8 cellular contexts compared by ENCODE assay signal in genomic region chr15:33194237-33194636, GRCh38. TPM values are rescaled to one million over a fixed set of nuclear protein-coding genes. Genes with fewer than 3 reads are reported as not detected.
DNase-seq lines count a peak whose midpoint lies in the region; ATAC-seq and TF ChIP-seq lines count a peak whose summit lies in the region.

No MANE protein-coding gene starts in this region.

- H3K4me1 ChIP-seq in heart right ventricle (peaks cover 0 to 12% (median 5%) of the 10 kb centered on the region in 9 donors), mononuclear cell (ENCODE audit: insufficient read depth, low read length) (peaks cover 14% of the 10 kb centered on the region), aorta (ENCODE audit: control insufficient read depth in 1 of 2, insufficient read depth in 2 of 2, low read length in 2 of 2) (no peaks in the 10 kb centered on the region), body of pancreas (peaks cover 4% of the 10 kb centered on the region)

- H3K27me3 ChIP-seq in heart right ventricle, result peaks cover 0 to 18% (median 9%) of the 10 kb centered on the region in 7 donors
- no peaks in the 10 kb centered on the region for H3K27me3 ChIP-seq in mononuclear cell (ENCODE audit: insufficient read depth, low read length)
- no peaks in the 10 kb centered on the region for H3K27me3 ChIP-seq in aorta (ENCODE audit: control insufficient read depth in 1 of 2, insufficient read depth in 2 of 2, low read length in 1 of 2)
- H3K27me3 ChIP-seq in body of pancreas, result no peaks in the 10 kb centered on the region

- TF ChIP-seq POLR2A in body of pancreas (IDR thresholded peaks at IDR 0.05), result no peak

- H3K9me3 Mint-ChIP-seq in MCF 10A (ENCODE audit: unreplicated experiment), result no peaks in the 10 kb centered on the region

- peaks cover 9% of the 10 kb centered on the region for H3K27me3 Mint-ChIP-seq in MCF 10A (ENCODE audit: insufficient read depth, unreplicated experiment)

- H3K36me3 Mint-ChIP-seq in MCF 10A (ENCODE audit: insufficient read depth, unreplicated experiment), result no peaks in the 10 kb centered on the region

- peak overlapping the region; percentile 76 for H3K4me3 Mint-ChIP-seq in MCF 10A (ENCODE audit: unreplicated experiment)

- 7 to 14% methylated on average over 17 of the region's 17 CpGs for WGBS in heart right ventricle, 2 donors
- WGBS in aorta, 2 donors, result 7 to 12% methylated on average over 17 of the region's 17 CpGs
- 12 to 30% methylated on average over 17 of the region's 17 CpGs for WGBS in body of pancreas, 2 donors

- H3K27ac ChIP-seq in heart right ventricle, result no peak overlapping the region
- no peak overlapping the region for H3K27ac ChIP-seq in aorta (ENCODE audit: low read depth in 1 of 2, low read length in 2 of 2)
- H3K27ac ChIP-seq in body of pancreas, result no peak overlapping the region

- TF ChIP-seq CTCF in heart right ventricle (IDR thresholded peaks at IDR 0.05), result no peak
- TF ChIP-seq CTCF in MCF 10A (IDR thresholded peaks at IDR 0.05; ENCODE audit: unreplicated experiment), result no peak
- TF ChIP-seq CTCF in body of pancreas (IDR thresholded peaks at IDR 0.05), result no peak

- DNase-seq in heart right ventricle (no peak), left ventricle myocardium superior (no peak), MCF 10A (ENCODE audit: unreplicated experiment) (no peak), aorta (no peak), kidney glomerular epithelial cell (lab: John Stamatoyannopoulos, UW) (no peak), body of pancreas (no peak)

- peak in 1 of 8 donors; percentile 8 for ATAC-seq in heart right ventricle
- ATAC-seq in left ventricle myocardium superior, result no peak
- ATAC-seq in aorta (ENCODE audit: low FRiP score), result peak; percentile 8
- ATAC-seq in HG02981 (IDR thresholded peaks at IDR 0.05; ENCODE audit: unreplicated experiment), result no peak
- ATAC-seq in body of pancreas, result no peak

- no peak overlapping the region for H3K27ac Mint-ChIP-seq in MCF 10A (ENCODE audit: low read depth, unreplicated experiment)

- CTCF ChIA-PET in MCF 10A (lab: Yijun Ruan, JAX), result interaction anchor here (0.7 to 1.5 kb wide), 5 partner anchors 22 to 507 kb away, joined by 3 to 4 read pairs (median 3); no protein-coding TSS in a partner anchor

- no TSS peak for BruUV-seq in MCF 10A (replicated peaks; lab: Mats Ljungman, UMichigan)

- H3K36me3 ChIP-seq in heart right ventricle, result no peaks in the 10 kb centered on the region
- H3K36me3 ChIP-seq in aorta (ENCODE audit: control insufficient read depth in 1 of 2, insufficient read depth in 2 of 2, low read length in 1 of 2), result no peaks in the 10 kb centered on the region
- H3K36me3 ChIP-seq in body of pancreas (replicated peaks in 1 of 2; ENCODE audit: insufficient read depth in 1 of 2, low read depth in 2 of 2), result no peaks in the 10 kb centered on the region

- no peaks in the 10 kb centered on the region for H3K9me3 ChIP-seq in heart right ventricle
- no peaks in the 10 kb centered on the region for H3K9me3 ChIP-seq in mononuclear cell (ENCODE audit: low read depth, low read length)
- H3K9me3 ChIP-seq in aorta (ENCODE audit: control insufficient read depth, low read length), result no peaks in the 10 kb centered on the region
- H3K9me3 ChIP-seq in body of pancreas, result no peaks in the 10 kb centered on the region

- POLR2A ChIA-PET in MCF 10A (lab: Yijun Ruan, JAX), result interaction anchor here (0.5 to 1.1 kb wide), 6 partner anchors 11 to 50 kb away, joined by 3 to 4 read pairs (median 3); no protein-coding TSS in a partner anchor

- intact Hi-C loops in heart right ventricle (cut with DNase I) (no loop called here), left ventricle myocardium superior (cut with micrococcal nuclease) (no loop called here), MCF 10A (cut with micrococcal nuclease) (no loop called here), aorta (cut with DNase I) (loop anchor here in 1 of 2 donors (10.0 kb wide), 1 partner anchor 1391 kb away; the partner anchor contains the start of gene GOLGA8B), body of pancreas (cut with DNase I) (no loop called here)

- peaks cover 6% of the 10 kb centered on the region for H3K4me1 Mint-ChIP-seq in MCF 10A (ENCODE audit: insufficient read depth, unreplicated experiment)

- H3K4me3 ChIP-seq in heart right ventricle (peak overlapping the region in 9 of 10 donors; percentile 18 to 65 (median 54)), mononuclear cell (ENCODE audit: low read length) (peak overlapping the region; percentile 30), aorta (ENCODE audit: low read length in 2 of 2) (no peak overlapping the region), body of pancreas (peak overlapping the region in 1 of 2 donors; percentile 31)

RNA-seq across cellular contexts. Expression of gene FMN1, which starts 0.3 kb away (rescaled TPM):
- 1 to 10 TPM; 1.1 to 5.5 (median 3.5) TPM for total RNA-seq in heart right ventricle
- polyA plus RNA-seq in heart right ventricle, result 1 to 10 TPM in 1 of 2 donors, under 1 TPM in 1; 0.22 to 1.4 TPM
- total RNA-seq in left ventricle myocardium superior, result 2.9 TPM
- total RNA-seq in MCF 10A (2022), result 1.2 and 1.6 TPM in 2 replicates
- 31.2 TPM for total RNA-seq in mononuclear cell
- 10 to 100 TPM; 18.4 to 23.4 TPM for total RNA-seq in aorta
- 1 to 10 TPM in 1 of 2 donors, under 1 TPM in 1; 0.26 to 1.3 TPM for polyA plus RNA-seq in aorta
- total RNA-seq in body of pancreas, result 10 to 100 TPM; 13.7 to 17.1 TPM

Comparison
In these comparisons a context has a peak if more than half of its experiments do, and no peak if none do; other contexts are left out.
1. H3K4me3 ChIP-seq: peak in heart right ventricle (9 of 10) and mononuclear cell (single experiment); none in aorta (0 of 2).